In genomic region chr20:5674176-5674660, GRCh38 we compare ENCODE assay signal across 8 cellular contexts.
DNase-seq lines count a peak whose midpoint lies in the region; ATAC-seq, FAIRE-seq and TF ChIP-seq lines count a peak whose summit lies in the region.

No MANE protein-coding gene starts in this region.

- H3K36me3 ChIP-seq in endodermal cell (ENCODE audit: control insufficient read depth, insufficient read depth, low read length): no peaks in the 10 kb centered on the region

- ATAC-seq in GM18505 (IDR thresholded peaks at IDR 0.05; ENCODE audit: unreplicated experiment): peak; percentile 90
- peak; percentile 94 for ATAC-seq in GM21528 (IDR thresholded peaks at IDR 0.05; ENCODE audit: low FRiP score, unreplicated experiment)
- ATAC-seq in activated B cell treated with CpG ODN at 0.5 μM for 24 hours (ENCODE audit: low read depth): peak; percentile 87
- peak; percentile 38 for ATAC-seq in sciatic nerve

- FAIRE-seq in frontal cortex (lab: Jason Lieb, UNC): no peak

- WGBS in endodermal cell (ENCODE audit: insufficient coverage in 1 of 2, insufficient read length in 1 of 2), 2 experiments: 95 to 98% methylated on average over 3 of the region's 3 CpGs

- no peak for TF ChIP-seq POLR2A in GM18505 (IDR thresholded peaks at IDR 0.05; ENCODE audit: borderline replicate concordance, extremely low read depth, insufficient read depth, insufficient read length)

- H3K27ac ChIP-seq in endodermal cell (ENCODE audit: low read depth, low read length): no peak overlapping the region

- peak; percentile 84 for DNase-seq in HPDE6-E6E7 (ENCODE audit: extremely low spot score)
- DNase-seq in activated B cell treated with CpG ODN at 0.5 μM for 24 hours: no peak
- DNase-seq in sciatic nerve (ENCODE audit: low spot score): no peak
- DNase-seq in endodermal cell: no peak
- DNase-seq in COR-L47 (lab: John Stamatoyannopoulos, UW): no peak
- no peak for DNase-seq in frontal cortex (ENCODE audit: low spot score in 2 of 2)

- H3K4me1 ChIP-seq in endodermal cell (ENCODE audit: control insufficient read depth, insufficient read depth, low read length): no peaks in the 10 kb centered on the region

- peaks cover 30% of the 10 kb centered on the region for H3K4me1 Mint-ChIP-seq in activated B cell treated with CpG ODN at 0.5 μM for 24 hours
- H3K4me1 Mint-ChIP-seq in endodermal cell: peaks cover 2% of the 10 kb centered on the region

- TF ChIP-seq CTCF in activated B cell treated with CpG ODN at 0.5 μM for 24 hours (IDR thresholded peaks at IDR 0.05): no peak
- no peak for TF ChIP-seq CTCF in endodermal cell (conservative IDR thresholded peaks at IDR 0.05)

- H3K4me3 Mint-ChIP-seq in activated B cell treated with CpG ODN at 0.5 μM for 24 hours (peak overlapping the region; percentile 13), endodermal cell (no peak overlapping the region)

- POLR2A ChIA-PET in activated B cell treated with CpG ODN at 0.5 μM for 24 hours (lab: Charles Lee): interaction anchor here (0.6 to 2.2 kb wide), 7 partner anchors 19 to 849 kb away, joined by 3 to 14 read pairs (median 4); no protein-coding TSS in a partner anchor

- H3K27me3 ChIP-seq in endodermal cell (ENCODE audit: control insufficient read depth, insufficient read depth, low read length, poor library complexity, severe bottlenecking): peaks cover 15% of the 10 kb centered on the region

- H3K9me3 Mint-ChIP-seq in activated B cell treated with CpG ODN at 0.5 μM for 24 hours (no peaks in the 10 kb centered on the region), endodermal cell (no peaks in the 10 kb centered on the region)

- H3K27ac Mint-ChIP-seq in activated B cell treated with CpG ODN at 0.5 μM for 24 hours (peak overlapping the region; percentile 77), endodermal cell (no peak overlapping the region)

- no peak overlapping the region for H3K9ac ChIP-seq in endodermal cell (ENCODE audit: extremely low read depth, low read length, poor library complexity, severe bottlenecking)

- no peaks in the 10 kb centered on the region for H3K36me3 Mint-ChIP-seq in activated B cell treated with CpG ODN at 0.5 μM for 24 hours (ENCODE audit: low read depth)
- no peaks in the 10 kb centered on the region for H3K36me3 Mint-ChIP-seq in endodermal cell (ENCODE audit: low read depth)

- no peaks in the 10 kb centered on the region for H3K9me3 ChIP-seq in endodermal cell (ENCODE audit: control insufficient read depth, low read length)

- intact Hi-C loops in activated B cell treated with CpG ODN at 0.5 μM for 24 hours (cut with micrococcal nuclease) (loop anchor here (1.0 to 5.0 kb wide), 7 partner anchors 9 to 105 kb away; partner anchors contain the start of gene SHLD1), sciatic nerve (cut with DNase I) (no loop called here)

- H3K27me3 Mint-ChIP-seq in activated B cell treated with CpG ODN at 0.5 μM for 24 hours (no peaks in the 10 kb centered on the region), endodermal cell (ENCODE audit: insufficient read depth) (peaks cover 36% of the 10 kb centered on the region)

- CTCF ChIA-PET in activated B cell treated with CpG ODN at 0.5 μM for 24 hours (lab: Charles Lee): interaction anchor here (0.7 to 1.3 kb wide), 3 partner anchors 27 to 105 kb away, joined by 3 to 4 read pairs (median 4); no protein-coding TSS in a partner anchor

- H3K4me3 ChIP-seq in endodermal cell (ENCODE audit: low read length): no peak overlapping the region

Comparison
In these comparisons a context has a peak if more than half of its experiments do, and no peak if none do; other contexts are left out.
1. ATAC-seq: peak in every context shown above with its lines; median percentile 94 in GM21528; 90 in GM18505; 87 in activated B cell treated with CpG ODN at 0.5 μM for 24 hours; 38 in sciatic nerve.